Comparison of ENCODE assay signal across 5 cellular contexts in the genomic region with DNA sequence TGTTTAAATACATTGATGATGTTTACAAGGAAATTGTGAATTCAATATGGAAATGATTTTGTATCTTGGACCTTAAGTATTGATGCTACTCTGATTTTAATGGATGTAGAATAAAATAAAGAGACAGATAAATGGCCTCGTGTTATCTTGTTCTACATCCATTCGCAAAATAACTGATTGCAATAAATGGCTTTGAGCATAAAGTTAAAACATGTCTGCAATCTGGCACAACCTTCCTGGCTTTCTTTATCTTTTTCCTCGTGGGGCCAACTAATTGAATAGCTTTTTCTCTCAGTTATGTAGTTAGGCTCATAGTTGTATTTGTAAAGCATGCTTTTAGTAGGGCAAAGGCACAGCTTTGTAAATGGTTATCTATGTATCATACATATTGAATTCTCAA.
"Had no signal": no experiment of that assay in that cellular context is flagged by ENCODE, and none has a peak within 500 bp of the region (broad histone marks: within the 10 kb centered on the region; RNA-seq: fewer than 3 reads in every experiment).

No MANE protein-coding gene starts in this region.

- ATAC-seq: HepG2, K562 had no signal

- DNase-seq: IMR-90, KBM-7 had no signal

- H3K27ac ChIP-seq: HL-60 had no signal

- H3K4me3 ChIP-seq: K562 had no signal
